Comparison of ENCODE assay signal across 17 cellular contexts in genomic region chr7:77079112-77079511, GRCh38. TPM values are rescaled to one million over a fixed set of nuclear protein-coding genes. Genes with fewer than 3 reads are reported as not detected.
"Had no signal": no experiment of that assay in that cellular context is flagged by ENCODE, and none has a peak within 500 bp of the region (broad histone marks: within the 10 kb centered on the region; RNA-seq: fewer than 3 reads in every experiment).

No MANE protein-coding gene starts in this region.

RNA-seq across cellular contexts. Expression of gene SPDYE18, which starts 16.8 kb away (rescaled TPM):
- total RNA-seq: esophagus squamous epithelium, fibroblast of villous mesenchyme had no signal
- polyA plus RNA-seq: naive thymus-derived CD4-positive, alpha-beta T cell had no signal

RNA-seq across cellular contexts. Expression of gene SPDYE17, which starts 47.0 kb away (rescaled TPM):
- total RNA-seq: dermis microvascular lymphatic vessel endothelial cell; esophagus squamous epithelium; fibroblast of villous mesenchyme; frontal cortex; glomerular endothelial cell; kidney epithelial cell; lower leg skin; lung microvascular endothelial cell; mesothelial cell of epicardium; mucosa of descending colon; naive thymus-derived CD4-positive, alpha-beta T cell; osteocyte; pulmonary artery endothelial cell; right lobe of liver; stomach; testis; urinary bladder had no signal
- polyA plus RNA-seq: naive thymus-derived CD4-positive, alpha-beta T cell; stomach; urinary bladder had no signal
